Comparison of ENCODE assay signal across 21 cellular contexts in genomic region chr9:136193891-136194279, GRCh38. TPM values are rescaled to one million over a fixed set of nuclear protein-coding genes. Genes with fewer than 3 reads are reported as not detected.
"Had no signal": no experiment of that assay in that cellular context is flagged by ENCODE, and none has a peak within 500 bp of the region (broad histone marks: within the 10 kb centered on the region; RNA-seq: fewer than 3 reads in every experiment).

No MANE protein-coding gene starts in this region.

- FAIRE-seq: keratinocyte had no signal

- H3K27ac Mint-ChIP-seq: activated CD4-positive, alpha-beta T cell treated with anti-CD3 and anti-CD28 coated beads, Interleukin-2, amount 10 ng/mL, durations not matched to agents 24 days and 14 days; natural killer cell; stimulated activated effector memory CD8-positive, alpha-beta T cell treated with anti-CD3 and anti-CD28 coated beads, Interleukin-12 subunit alpha, Interleukin-12 subunit beta, amount 100 ng/mL, for 72 hours; T-cell had no signal

- H3K4me3 ChIP-seq: ascending aorta, esophagus muscularis mucosa, lower lobe of right lung, smooth muscle cell, upper lobe of right lung had no signal

- H3K9me3 ChIP-seq: ascending aorta, esophagus muscularis mucosa, lower lobe of right lung, upper lobe of right lung had no signal

- H3K4me1 ChIP-seq: ascending aorta, lower lobe of right lung, upper lobe of right lung had no signal

- H3K9me3 Mint-ChIP-seq: activated CD4-positive, alpha-beta T cell treated with anti-CD3 and anti-CD28 coated beads, Interleukin-2, amount 10 ng/mL, durations not matched to agents 24 days and 14 days; natural killer cell; stimulated activated effector memory CD8-positive, alpha-beta T cell treated with anti-CD3 and anti-CD28 coated beads, Interleukin-12 subunit alpha, Interleukin-12 subunit beta, amount 100 ng/mL, for 72 hours; T-cell had no signal

- DNase-seq: activated CD4-positive, alpha-beta T cell treated with anti-CD3 and anti-CD28 coated beads, Interleukin-2, amount 10 ng/mL, durations not matched to agents 24 days and 14 days; activated CD8-positive, alpha-beta memory T cell treated with anti-CD3 and anti-CD28 coated beads, Interleukin-2, amount 50 U/mL, for 4 hours; activated effector memory CD4-positive, alpha-beta T cell treated with Interleukin-2 at 50 U/mL for 16 hours; activated naive CD4-positive, alpha-beta T cell treated with anti-CD3 and anti-CD28 coated beads, Interleukin-2, amount 50 U/mL, for 16 hours; activated T-cell treated with anti-CD3 and anti-CD28 coated beads, Interleukin-2, amount 50 U/mL, for 48 hours; cerebellar nuclear complex; effector CD4-positive, alpha-beta T cell; lower lobe of right lung; natural killer cell; nucleus accumbens; stimulated activated CD4-positive, alpha-beta T cell treated with anti-CD3 and anti-CD28 coated beads, Interleukin-4, amount 100 ng/mL, for 24 hours; T-cell; T-helper 9 cell; upper lobe of right lung had no signal

- H3K4me3 Mint-ChIP-seq: activated CD4-positive, alpha-beta T cell treated with anti-CD3 and anti-CD28 coated beads, Interleukin-2, amount 10 ng/mL, durations not matched to agents 24 days and 14 days; natural killer cell; stimulated activated effector memory CD8-positive, alpha-beta T cell treated with anti-CD3 and anti-CD28 coated beads, Interleukin-12 subunit alpha, Interleukin-12 subunit beta, amount 100 ng/mL, for 72 hours; T-cell had no signal

- ATAC-seq: lower lobe of right lung; natural killer cell; sciatic nerve; stimulated activated effector memory CD8-positive, alpha-beta T cell treated with anti-CD3 and anti-CD28 coated beads, Interleukin-12 subunit alpha, Interleukin-12 subunit beta, amount 100 ng/mL, for 72 hours; T-cell; upper lobe of right lung had no signal

- H3K27ac ChIP-seq: ascending aorta, esophagus muscularis mucosa, lower lobe of right lung, upper lobe of right lung had no signal

- H3K4me1 Mint-ChIP-seq: natural killer cell had no signal

- H3K36me3 Mint-ChIP-seq: natural killer cell; stimulated activated effector memory CD8-positive, alpha-beta T cell treated with anti-CD3 and anti-CD28 coated beads, Interleukin-12 subunit alpha, Interleukin-12 subunit beta, amount 100 ng/mL, for 72 hours; T-cell had no signal

- H3K36me3 ChIP-seq: ascending aorta, esophagus muscularis mucosa, lower lobe of right lung, upper lobe of right lung had no signal

RNA-seq across cellular contexts. Expression of gene LHX3, which starts 11.0 kb away (rescaled TPM):
- total RNA-seq: activated CD4-positive, alpha-beta T cell treated with anti-CD3 and anti-CD28 coated beads, Interleukin-2, amount 10 ng/mL, durations not matched to agents 24 days and 14 days; ascending aorta; esophagus muscularis mucosa; lower lobe of right lung; mesenteric fat pad; sciatic nerve; smooth muscle cell; upper lobe of right lung had no signal
- polyA plus RNA-seq: keratinocyte, smooth muscle cell had no signal
